Comparison of ENCODE assay signal across 10 cellular contexts in the genomic region with DNA sequence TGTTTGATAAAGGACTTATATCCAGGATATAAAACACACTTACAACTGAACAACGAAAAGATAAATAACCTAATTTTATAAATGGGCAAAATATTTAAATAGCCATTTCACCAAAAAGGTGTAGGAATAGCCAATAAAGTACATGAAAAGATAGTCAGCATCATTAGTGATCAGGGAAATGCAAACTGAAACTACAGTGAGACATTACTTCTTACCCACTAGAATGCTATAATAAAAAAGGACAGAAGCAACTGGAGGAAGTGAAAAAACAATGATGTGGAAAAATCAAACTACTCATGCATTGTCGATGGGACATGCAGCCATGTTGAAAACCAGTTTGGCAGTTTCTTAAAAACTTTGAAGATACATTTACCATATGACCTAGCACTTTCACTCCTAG. TPM values are rescaled to one million over a fixed set of nuclear protein-coding genes. Genes with fewer than 3 reads are reported as not detected.
"Had no signal": no experiment of that assay in that cellular context is flagged by ENCODE, and none has a peak within 500 bp of the region (broad histone marks: within the 10 kb centered on the region; RNA-seq: fewer than 3 reads in every experiment).

No MANE protein-coding gene starts in this region.

- H3K4me3 Mint-ChIP-seq: GM23338, H9 had no signal

- H3K4me2 ChIP-seq: GM23338 had no signal

- H3K4me3 ChIP-seq: GM23338, K562 had no signal

- DNase-seq: H9, HCEC 1CT, IMR-90, KG1 had no signal

- H3K27ac Mint-ChIP-seq: GM23338, H9 had no signal

- H2AFZ ChIP-seq: GM23338 had no signal

- H3K9me3 Mint-ChIP-seq: GM23338, H9 had no signal

- FAIRE-seq: H1, H54, HTR-8/SVneo, K562 had no signal

- ATAC-seq: GM23338, K562 had no signal

RNA-seq across cellular contexts. Expression of gene HSD3B1, which starts 43.4 kb away (rescaled TPM):
- total RNA-seq: GM23338, H1, H9, HT-29, IMR-90, K562 had no signal
- polyA plus RNA-seq: GM23338, H1, IMR-90, K562 had no signal

RNA-seq across cellular contexts. Expression of gene HSD3B2, which starts 48.6 kb away (rescaled TPM):
- total RNA-seq: GM23338, H1, H9, HT-29, IMR-90 had no signal
- polyA plus RNA-seq: GM23338, H1, IMR-90, K562 had no signal
